In the genomic region with DNA sequence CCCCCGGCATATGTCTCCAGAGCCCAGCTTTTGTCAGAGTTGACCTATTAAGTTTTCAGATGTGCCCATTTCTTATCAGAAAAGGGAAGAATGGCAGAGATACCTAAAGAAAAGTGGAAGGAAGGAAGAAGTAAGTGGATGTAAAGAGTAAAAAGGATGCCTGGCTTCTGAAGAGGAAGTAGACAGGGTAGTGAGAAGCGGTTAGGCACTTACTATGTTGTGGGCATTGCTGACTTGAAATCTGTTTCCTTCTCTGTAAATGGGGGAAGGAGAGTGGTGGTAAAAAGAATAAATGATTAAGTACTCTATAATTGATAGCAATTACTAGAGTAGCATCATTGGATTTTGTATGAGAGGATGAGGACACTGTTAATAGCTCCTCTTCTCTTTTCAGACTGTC, we compare ENCODE assay signal across 1 cellular context.
TF ChIP-seq lines count a peak whose summit lies in the region.

No MANE protein-coding gene starts in this region.

TF ChIP-seq in HepG2, 621 proteins besides CTCF, POLR2A, EP300 and RAD21:
- TF ChIP-seq, protein P1, sequence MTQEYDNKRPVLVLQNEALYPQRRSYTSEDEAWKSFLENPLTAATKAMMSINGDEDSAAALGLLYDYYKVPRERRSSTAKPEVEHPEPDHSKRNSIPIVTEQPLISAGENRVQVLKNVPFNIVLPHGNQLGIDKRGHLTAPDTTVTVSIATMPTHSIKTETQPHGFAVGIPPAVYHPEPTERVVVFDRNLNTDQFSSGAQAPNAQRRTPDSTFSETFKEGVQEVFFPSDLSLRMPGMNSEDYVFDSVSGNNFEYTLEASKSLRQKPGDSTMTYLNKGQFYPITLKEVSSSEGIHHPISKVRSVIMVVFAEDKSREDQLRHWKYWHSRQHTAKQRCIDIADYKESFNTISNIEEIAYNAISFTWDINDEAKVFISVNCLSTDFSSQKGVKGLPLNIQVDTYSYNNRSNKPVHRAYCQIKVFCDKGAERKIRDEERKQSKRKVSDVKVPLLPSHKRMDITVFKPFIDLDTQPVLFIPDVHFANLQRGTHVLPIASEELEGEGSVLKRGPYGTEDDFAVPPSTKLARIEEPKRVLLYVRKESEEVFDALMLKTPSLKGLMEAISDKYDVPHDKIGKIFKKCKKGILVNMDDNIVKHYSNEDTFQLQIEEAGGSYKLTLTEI (CRISPR knock-in tag; conservative IDR thresholded peaks at IDR 0.05): no peak
- no peak for TF ChIP-seq CHCHD3 (CRISPR knock-in tag; IDR thresholded peaks at IDR 0.05)
- TF ChIP-seq ZSCAN9 (CRISPR knock-in tag; IDR thresholded peaks at IDR 0.05; ENCODE audit: borderline replicate concordance): no peak
- no peak for TF ChIP-seq ZNF251 (CRISPR knock-in tag; IDR thresholded peaks at IDR 0.05)
- no peak for TF ChIP-seq SMYD3 (CRISPR knock-in tag; IDR thresholded peaks at IDR 0.05)
- TF ChIP-seq SNAI1 (CRISPR knock-in tag; IDR thresholded peaks at IDR 0.05; ENCODE audit: borderline replicate concordance): no peak
- TF ChIP-seq, protein P2, sequence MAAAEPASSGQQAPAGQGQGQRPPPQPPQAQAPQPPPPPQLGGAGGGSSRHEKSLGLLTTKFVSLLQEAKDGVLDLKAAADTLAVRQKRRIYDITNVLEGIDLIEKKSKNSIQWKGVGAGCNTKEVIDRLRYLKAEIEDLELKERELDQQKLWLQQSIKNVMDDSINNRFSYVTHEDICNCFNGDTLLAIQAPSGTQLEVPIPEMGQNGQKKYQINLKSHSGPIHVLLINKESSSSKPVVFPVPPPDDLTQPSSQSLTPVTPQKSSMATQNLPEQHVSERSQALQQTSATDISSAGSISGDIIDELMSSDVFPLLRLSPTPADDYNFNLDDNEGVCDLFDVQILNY (CRISPR knock-in tag; conservative IDR thresholded peaks at IDR 0.05): no peak
- TF ChIP-seq, protein P3, sequence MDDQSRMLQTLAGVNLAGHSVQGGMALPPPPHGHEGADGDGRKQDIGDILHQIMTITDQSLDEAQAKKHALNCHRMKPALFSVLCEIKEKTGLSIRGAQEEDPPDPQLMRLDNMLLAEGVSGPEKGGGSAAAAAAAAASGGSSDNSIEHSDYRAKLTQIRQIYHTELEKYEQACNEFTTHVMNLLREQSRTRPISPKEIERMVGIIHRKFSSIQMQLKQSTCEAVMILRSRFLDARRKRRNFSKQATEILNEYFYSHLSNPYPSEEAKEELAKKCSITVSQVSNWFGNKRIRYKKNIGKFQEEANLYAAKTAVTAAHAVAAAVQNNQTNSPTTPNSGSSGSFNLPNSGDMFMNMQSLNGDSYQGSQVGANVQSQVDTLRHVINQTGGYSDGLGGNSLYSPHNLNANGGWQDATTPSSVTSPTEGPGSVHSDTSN (CRISPR knock-in tag; IDR thresholded peaks at IDR 0.05; ENCODE audit: borderline replicate concordance): no peak
- TF ChIP-seq KLF6 (CRISPR knock-in tag; IDR thresholded peaks at IDR 0.05): no peak
- TF ChIP-seq ZFP36 (IDR thresholded peaks at IDR 0.05; ENCODE audit: borderline replicate concordance, low read depth, low read length, partially characterized antibody): no peak
- TF ChIP-seq, protein P4, sequence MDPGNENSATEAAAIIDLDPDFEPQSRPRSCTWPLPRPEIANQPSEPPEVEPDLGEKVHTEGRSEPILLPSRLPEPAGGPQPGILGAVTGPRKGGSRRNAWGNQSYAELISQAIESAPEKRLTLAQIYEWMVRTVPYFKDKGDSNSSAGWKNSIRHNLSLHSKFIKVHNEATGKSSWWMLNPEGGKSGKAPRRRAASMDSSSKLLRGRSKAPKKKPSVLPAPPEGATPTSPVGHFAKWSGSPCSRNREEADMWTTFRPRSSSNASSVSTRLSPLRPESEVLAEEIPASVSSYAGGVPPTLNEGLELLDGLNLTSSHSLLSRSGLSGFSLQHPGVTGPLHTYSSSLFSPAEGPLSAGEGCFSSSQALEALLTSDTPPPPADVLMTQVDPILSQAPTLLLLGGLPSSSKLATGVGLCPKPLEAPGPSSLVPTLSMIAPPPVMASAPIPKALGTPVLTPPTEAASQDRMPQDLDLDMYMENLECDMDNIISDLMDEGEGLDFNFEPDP (CRISPR knock-in tag; conservative IDR thresholded peaks at IDR 0.05): no peak
- TF ChIP-seq FOXA3 (CRISPR knock-in tag; IDR thresholded peaks at IDR 0.05): no peak
- no peak for TF ChIP-seq GLI4 (CRISPR knock-in tag; IDR thresholded peaks at IDR 0.05; ENCODE audit: borderline replicate concordance)
- no peak for TF ChIP-seq YY1 (IDR thresholded peaks at IDR 0.05; ENCODE audit: insufficient read depth, insufficient replicate concordance, low read depth, low read length)
- TF ChIP-seq SYNCRIP (IDR thresholded peaks at IDR 0.05; ENCODE audit: insufficient read depth, low read depth, low read length): no peak
- TF ChIP-seq, protein P5, sequence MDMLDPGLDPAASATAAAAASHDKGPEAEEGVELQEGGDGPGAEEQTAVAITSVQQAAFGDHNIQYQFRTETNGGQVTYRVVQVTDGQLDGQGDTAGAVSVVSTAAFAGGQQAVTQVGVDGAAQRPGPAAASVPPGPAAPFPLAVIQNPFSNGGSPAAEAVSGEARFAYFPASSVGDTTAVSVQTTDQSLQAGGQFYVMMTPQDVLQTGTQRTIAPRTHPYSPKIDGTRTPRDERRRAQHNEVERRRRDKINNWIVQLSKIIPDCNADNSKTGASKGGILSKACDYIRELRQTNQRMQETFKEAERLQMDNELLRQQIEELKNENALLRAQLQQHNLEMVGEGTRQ (IDR thresholded peaks at IDR 0.05; ENCODE audit: low read depth, low read length): no peak
- TF ChIP-seq, protein P5 (CRISPR knock-in tag; IDR thresholded peaks at IDR 0.05; ENCODE audit: borderline replicate concordance): no peak
- TF ChIP-seq CREB1 (IDR thresholded peaks at IDR 0.05): no peak
- TF ChIP-seq CREB1 (CRISPR knock-in tag; IDR thresholded peaks at IDR 0.05): no peak
- TF ChIP-seq RFXANK (CRISPR knock-in tag; IDR thresholded peaks at IDR 0.05): no peak
- TF ChIP-seq SPEN (CRISPR knock-in tag; IDR thresholded peaks at IDR 0.05; ENCODE audit: low read depth): no peak
- TF ChIP-seq, protein P6, sequence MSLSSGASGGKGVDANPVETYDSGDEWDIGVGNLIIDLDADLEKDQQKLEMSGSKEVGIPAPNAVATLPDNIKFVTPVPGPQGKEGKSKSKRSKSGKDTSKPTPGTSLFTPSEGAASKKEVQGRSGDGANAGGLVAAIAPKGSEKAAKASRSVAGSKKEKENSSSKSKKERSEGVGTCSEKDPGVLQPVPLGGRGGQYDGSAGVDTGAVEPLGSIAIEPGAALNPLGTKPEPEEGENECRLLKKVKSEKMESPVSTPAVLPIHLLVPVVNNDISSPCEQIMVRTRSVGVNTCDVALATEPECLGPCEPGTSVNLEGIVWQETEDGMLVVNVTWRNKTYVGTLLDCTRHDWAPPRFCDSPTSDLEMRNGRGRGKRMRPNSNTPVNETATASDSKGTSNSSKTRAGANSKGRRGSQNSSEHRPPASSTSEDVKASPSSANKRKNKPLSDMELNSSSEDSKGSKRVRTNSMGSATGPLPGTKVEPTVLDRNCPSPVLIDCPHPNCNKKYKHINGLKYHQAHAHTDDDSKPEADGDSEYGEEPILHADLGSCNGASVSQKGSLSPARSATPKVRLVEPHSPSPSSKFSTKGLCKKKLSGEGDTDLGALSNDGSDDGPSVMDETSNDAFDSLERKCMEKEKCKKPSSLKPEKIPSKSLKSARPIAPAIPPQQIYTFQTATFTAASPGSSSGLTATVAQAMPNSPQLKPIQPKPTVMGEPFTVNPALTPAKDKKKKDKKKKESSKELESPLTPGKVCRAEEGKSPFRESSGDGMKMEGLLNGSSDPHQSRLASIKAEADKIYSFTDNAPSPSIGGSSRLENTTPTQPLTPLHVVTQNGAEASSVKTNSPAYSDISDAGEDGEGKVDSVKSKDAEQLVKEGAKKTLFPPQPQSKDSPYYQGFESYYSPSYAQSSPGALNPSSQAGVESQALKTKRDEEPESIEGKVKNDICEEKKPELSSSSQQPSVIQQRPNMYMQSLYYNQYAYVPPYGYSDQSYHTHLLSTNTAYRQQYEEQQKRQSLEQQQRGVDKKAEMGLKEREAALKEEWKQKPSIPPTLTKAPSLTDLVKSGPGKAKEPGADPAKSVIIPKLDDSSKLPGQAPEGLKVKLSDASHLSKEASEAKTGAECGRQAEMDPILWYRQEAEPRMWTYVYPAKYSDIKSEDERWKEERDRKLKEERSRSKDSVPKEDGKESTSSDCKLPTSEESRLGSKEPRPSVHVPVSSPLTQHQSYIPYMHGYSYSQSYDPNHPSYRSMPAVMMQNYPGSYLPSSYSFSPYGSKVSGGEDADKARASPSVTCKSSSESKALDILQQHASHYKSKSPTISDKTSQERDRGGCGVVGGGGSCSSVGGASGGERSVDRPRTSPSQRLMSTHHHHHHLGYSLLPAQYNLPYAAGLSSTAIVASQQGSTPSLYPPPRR (CRISPR knock-in tag; IDR thresholded peaks at IDR 0.05; ENCODE audit: borderline replicate concordance): no peak
